8 cellular contexts compared by ENCODE assay signal in genomic region chr1:171780583-171781166, GRCh38. TPM values are rescaled to one million over a fixed set of nuclear protein-coding genes. Genes with fewer than 3 reads are reported as not detected.
DNase-seq lines count a peak whose midpoint lies in the region; ATAC-seq and TF ChIP-seq lines count a peak whose summit lies in the region.

No MANE protein-coding gene starts in this region.

- H3K4me3 ChIP-seq in Peyer's patch = peak overlapping the region; percentile 38 to 54 (median 53)
- H3K4me3 ChIP-seq in esophagus muscularis mucosa = peak overlapping the region; percentile 70 to 85 (median 76)
- peak overlapping the region; percentile 37 to 71 for H3K4me3 ChIP-seq in prostate gland

- no peak for TF ChIP-seq EP300 in esophagus muscularis mucosa (IDR thresholded peaks at IDR 0.05)

- ATAC-seq in GM18511 (IDR thresholded peaks at IDR 0.05; ENCODE audit: unreplicated experiment) (peak; percentile 0), GM21619 (IDR thresholded peaks at IDR 0.05; ENCODE audit: unreplicated experiment) (no peak)

- no peaks in the 10 kb centered on the region for H3K9me3 ChIP-seq in Peyer's patch
- no peaks in the 10 kb centered on the region for H3K9me3 ChIP-seq in esophagus muscularis mucosa
- H3K9me3 ChIP-seq in prostate gland = no peaks in the 10 kb centered on the region

- H3K36me3 ChIP-seq in Peyer's patch = peaks cover 0 to 20% (median 0%) of the 10 kb centered on the region in 3 donors
- peaks cover 1 to 23% (median 20%) of the 10 kb centered on the region in 4 donors for H3K36me3 ChIP-seq in esophagus muscularis mucosa
- no peaks in the 10 kb centered on the region for H3K36me3 ChIP-seq in prostate gland

- H3K27ac ChIP-seq in Peyer's patch = peak overlapping the region; percentile 84 to 86 (median 84)
- H3K27ac ChIP-seq in esophagus muscularis mucosa (replicated peaks in 1 of 4) = peak overlapping the region; percentile 83 to 89 (median 88)
- peak overlapping the region; percentile 80 to 86 for H3K27ac ChIP-seq in prostate gland

- TF ChIP-seq POLR2A in Peyer's patch (IDR thresholded peaks at IDR 0.05) = no peak
- no peak for TF ChIP-seq POLR2A in esophagus muscularis mucosa (IDR thresholded peaks at IDR 0.05; ENCODE audit: low read depth)
- TF ChIP-seq POLR2A in prostate gland (IDR thresholded peaks at IDR 0.05) = no peak

- intact Hi-C loops in esophagus muscularis mucosa (cut with DNase I) = loop anchor here (2.0 kb wide), 2 partner anchors 38 to 136 kb away; partner anchors contain the start of gene VAMP4
- intact Hi-C loops in prostate gland (cut with DNase I) = loop anchor here (2.0 to 5.0 kb wide), 3 partner anchors 38 to 293 kb away; partner anchors contain the start of genes PRRC2C and VAMP4

- H3K4me1 ChIP-seq in Peyer's patch (peaks cover 0 to 25% (median 0%) of the 10 kb centered on the region in 4 donors), esophagus muscularis mucosa (peaks cover 23 to 46% (median 45%) of the 10 kb centered on the region in 4 donors), prostate gland (replicated peaks) (peaks cover 14% of the 10 kb centered on the region)

- WGBS in esophagus muscularis mucosa = 40% methylated on average over 10 of the region's 10 CpGs
- 40% methylated on average over 10 of the region's 10 CpGs for WGBS in prostate gland

- TF ChIP-seq CTCF in Peyer's patch (IDR thresholded peaks at IDR 0.05) (no peak), esophagus muscularis mucosa (IDR thresholded peaks at IDR 0.05) (no peak), prostate gland (IDR thresholded peaks at IDR 0.05) (no peak)

- DNase-seq in Peyer's patch (no peak), esophagus muscularis mucosa (ENCODE audit: extremely low spot score) (no peak), prostate gland (ENCODE audit: low spot score) (no peak), retina (no peak), SHP77 treated with DMSO at 0.1 percent for 48 hours (lab: John Stamatoyannopoulos, UW) (no peak), COLO668 (lab: John Stamatoyannopoulos, UW; ENCODE audit: unreplicated experiment) (no peak)

- H3K27me3 ChIP-seq in Peyer's patch (no peaks in the 10 kb centered on the region), esophagus muscularis mucosa (no peaks in the 10 kb centered on the region), prostate gland (replicated peaks; ENCODE audit: insufficient read depth) (no peaks in the 10 kb centered on the region)

RNA-seq across cellular contexts. Expression of gene METTL13, which starts 0.8 kb away (rescaled TPM):
- total RNA-seq in Peyer's patch (10 to 100 TPM; 19.2 to 38.0 (median 28.3) TPM), esophagus muscularis mucosa (10 to 100 TPM; 17.5 to 20.9 (median 20.0) TPM), prostate gland (10 to 100 TPM; 25.5 to 49.8 TPM)

RNA-seq across cellular contexts. Expression of gene VAMP4, which starts 38.8 kb away (rescaled TPM):
- total RNA-seq in Peyer's patch (10 to 100 TPM in 2 of 4 donors, 1 to 10 TPM in 2; 8.0 to 12.1 (median 10.3) TPM), esophagus muscularis mucosa (10 to 100 TPM; 14.2 to 19.9 (median 16.1) TPM), prostate gland (10 to 100 TPM in 1 of 2 donors, 1 to 10 TPM in 1; 8.2 to 17.2 TPM)
